Comparison of ENCODE assay signal across 28 cellular contexts in the genomic region with DNA sequence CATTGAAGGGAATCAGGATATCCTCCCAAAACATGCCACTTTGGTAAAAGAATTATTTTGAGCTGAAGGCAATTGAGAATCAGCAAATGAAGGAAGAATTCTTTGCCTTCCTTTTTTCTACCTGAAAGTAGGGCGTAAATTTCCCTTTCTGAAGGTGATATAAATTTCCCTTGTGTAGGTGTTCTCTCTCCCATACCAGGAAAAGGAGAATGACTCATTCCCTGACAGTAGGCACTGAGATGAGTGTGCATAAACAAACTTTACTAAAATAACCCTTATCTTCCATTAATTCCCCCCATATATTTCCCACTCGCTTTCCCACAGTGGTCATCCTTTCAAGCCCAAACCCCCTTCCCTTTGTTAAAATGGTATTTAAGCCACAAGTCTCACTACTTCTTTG.
"Had no signal": no experiment of that assay in that cellular context is flagged by ENCODE, and none has a peak within 500 bp of the region (broad histone marks: within the 10 kb centered on the region; RNA-seq: fewer than 3 reads in every experiment).

No MANE protein-coding gene starts in this region.

- ATAC-seq: activated T-cell treated with anti-CD3 and anti-CD28 coated beads, Interleukin-2, amount 50 U/mL, for 72 hours; gastrocnemius medialis; naive thymus-derived CD4-positive, alpha-beta T cell; pancreas; stimulated activated memory B cell treated with anti-CD40 and anti-IgM and Interleukin-4, amounts not matched to agents 10 μg/mL and 1 μg/mL and 100 μg/mL, for 72 hours; stimulated activated naive CD8-positive, alpha-beta T cell treated with anti-CD3 and anti-CD28 coated beads, Interleukin-15, amount 100 ng/mL, for 72 hours had no signal

- FAIRE-seq: astrocyte, keratinocyte, pancreas, small intestine, TTC549 had no signal

- H3K27ac ChIP-seq: brain microvascular endothelial cell, epithelial cell of prostate, esophagus squamous epithelium, gastrocnemius medialis, pancreas, prostate gland, sigmoid colon, uterus, VCaP had no signal

- H3K4me1 ChIP-seq: esophagus squamous epithelium, pancreas, prostate gland, sigmoid colon, uterus had no signal

- H3K27me3 ChIP-seq: brain microvascular endothelial cell, esophagus squamous epithelium, gastrocnemius medialis, pancreas, sigmoid colon, uterus had no signal

- H3K9me3 ChIP-seq: esophagus squamous epithelium, gastrocnemius medialis, pancreas, prostate gland, sigmoid colon, uterus had no signal

- H3K4me3 ChIP-seq: esophagus squamous epithelium, gastrocnemius medialis, pancreas, prostate gland, sigmoid colon, uterus had no signal

- DNase-seq: activated CD4-positive, alpha-beta T cell treated with anti-CD3 and anti-CD28 coated beads for 4 hours; activated CD4-positive, alpha-beta T cell treated with anti-CD3 and anti-CD28 coated beads, Interleukin-2, amount 50 U/mL, for 4 hours; activated naive CD4-positive, alpha-beta T cell treated with Interleukin-2 at 50 U/mL for 16 hours; activated naive CD8-positive, alpha-beta T cell treated with anti-CD3 and anti-CD28 coated beads for 36 hours; activated T-cell treated with anti-CD3 and anti-CD28 coated beads for 4 hours; activated T-cell treated with anti-CD3 and anti-CD28 coated beads, Interleukin-2, amount 50 U/mL, for 72 hours; brain microvascular endothelial cell; endodermal cell; esophagus squamous epithelium; gastrocnemius medialis; glutamatergic neuron; midbrain; naive thymus-derived CD4-positive, alpha-beta T cell; pancreas; sigmoid colon; small intestine; stimulated activated CD4-positive, alpha-beta T cell treated with anti-CD3 and anti-CD28 coated beads, Interleukin-4, amount 100 ng/mL, for 24 hours; stimulated activated naive CD8-positive, alpha-beta T cell treated with anti-CD3 and anti-CD28 coated beads, Interleukin-15, amount 100 ng/mL, for 72 hours; substantia nigra; T-helper 9 cell; uterus had no signal

- H3K36me3 ChIP-seq: brain microvascular endothelial cell, esophagus squamous epithelium, gastrocnemius medialis, pancreas, prostate gland, sigmoid colon, uterus had no signal
